ENCODE assay signal across 29 cellular contexts in genomic region chr7:96312502-96312901, GRCh38.
"Had no signal": no experiment of that assay in that cellular context is flagged by ENCODE, and none has a peak within 500 bp of the region (broad histone marks: within the 10 kb centered on the region; RNA-seq: fewer than 3 reads in every experiment).

No MANE protein-coding gene starts in this region.

- H3K9ac ChIP-seq: neural progenitor cell had no signal

- H3K27ac ChIP-seq: ascending aorta, foreskin keratinocyte, neural progenitor cell, thyroid gland, upper lobe of left lung, WERI-Rb-1 had no signal

- H2AFZ ChIP-seq: neural progenitor cell had no signal

- H3K4me3 ChIP-seq: adrenal gland, ascending aorta, esophagus muscularis mucosa, neural progenitor cell, skin epidermis, thyroid gland, upper lobe of left lung had no signal

- H3K9me3 Mint-ChIP-seq: activated CD4-positive, alpha-beta memory T cell treated with anti-CD3 and anti-CD28 coated beads for 36 hours; activated naive CD4-positive, alpha-beta T cell treated with anti-CD3 and anti-CD28 coated beads for 36 hours; activated naive CD8-positive, alpha-beta T cell treated with anti-CD3 and anti-CD28 coated beads for 36 hours; activated T-helper 1 cell treated with anti-CD3 and anti-CD28 coated beads, Interleukin-12 subunit alpha, Interleukin-12 subunit beta, Interleukin-2, Interleukin-4 antibody, amounts not matched to agents 30 ng/mL and 10 ng/mL and 1 ng/mL, durations not matched to agents 14 hours and 24 hours and 36 hours; brain; dendritic cell treated with granulocyte-macrophage colony-stimulating factor and Interleukin-4, amounts not matched to agents 40 ng/mL and 50 ng/mL, for 4 days; memory B cell; natural killer cell had no signal

- H3K9me3 ChIP-seq: adrenal gland, ascending aorta, esophagus muscularis mucosa, thyroid gland, upper lobe of left lung had no signal

- DNase-seq: activated CD4-positive, alpha-beta memory T cell treated with anti-CD3 and anti-CD28 coated beads for 36 hours; activated CD4-positive, alpha-beta T cell treated with anti-CD3 and anti-CD28 coated beads, Interleukin-2, amount 10 ng/mL, durations not matched to agents 24 days and 14 days; activated CD8-positive, alpha-beta memory T cell treated with anti-CD3 and anti-CD28 coated beads, Interleukin-2, amount 50 U/mL, for 4 hours; activated effector memory CD4-positive, alpha-beta T cell treated with anti-CD3 and anti-CD28 coated beads, Interleukin-2, amount 50 U/mL, for 16 hours; activated naive CD4-positive, alpha-beta T cell treated with anti-CD3 and anti-CD28 coated beads for 36 hours; activated naive CD8-positive, alpha-beta T cell treated with anti-CD3 and anti-CD28 coated beads for 36 hours; activated T-cell treated with anti-CD3 and anti-CD28 coated beads, Interleukin-2, amount 50 U/mL, for 1 hour; central memory CD4-positive, alpha-beta T cell; effector CD4-positive, alpha-beta T cell; natural killer cell; stimulated activated CD4-positive, alpha-beta T cell treated with anti-CD3 and anti-CD28 coated beads, Interleukin-12 subunit alpha, Interleukin-12 subunit beta, amount 100 ng/mL, for 4 hours; stimulated activated CD4-positive, alpha-beta T cell treated with anti-CD3 and anti-CD28 coated beads, Interleukin-4, amount 100 ng/mL, for 1 hour; stimulated activated naive CD8-positive, alpha-beta T cell treated with anti-CD3 and anti-CD28 coated beads, Interleukin-15, Interleukin-2, amounts not matched to agents 100 U/mL and 50 U/mL, for 24 hours; T-helper 17 cell; T1000; WERI-Rb-1 had no signal

- H3K27me3 ChIP-seq: adrenal gland, ascending aorta, esophagus muscularis mucosa, foreskin keratinocyte, neural progenitor cell, thyroid gland, upper lobe of left lung had no signal

- H3K27ac Mint-ChIP-seq: activated CD4-positive, alpha-beta memory T cell treated with anti-CD3 and anti-CD28 coated beads for 36 hours; activated CD4-positive, alpha-beta T cell treated with anti-CD3 and anti-CD28 coated beads, Interleukin-2, amount 10 ng/mL, durations not matched to agents 24 days and 14 days; activated naive CD4-positive, alpha-beta T cell treated with anti-CD3 and anti-CD28 coated beads for 36 hours; activated naive CD8-positive, alpha-beta T cell treated with anti-CD3 and anti-CD28 coated beads for 36 hours; activated T-helper 1 cell treated with anti-CD3 and anti-CD28 coated beads, Interleukin-12 subunit alpha, Interleukin-12 subunit beta, Interleukin-2, Interleukin-4 antibody, amounts not matched to agents 30 ng/mL and 10 ng/mL and 1 ng/mL, durations not matched to agents 14 hours and 24 hours and 36 hours; dendritic cell treated with granulocyte-macrophage colony-stimulating factor and Interleukin-4, amounts not matched to agents 40 ng/mL and 50 ng/mL, for 4 days; natural killer cell; neural progenitor cell; T-helper 17 cell had no signal

- ATAC-seq: activated CD4-positive, CD25-positive, alpha-beta regulatory T cell treated with anti-CD3 and anti-CD28 coated beads, Interleukin-2, amount 50 U/mL, for 24 hours; foreskin keratinocyte; natural killer cell; stimulated activated naive CD8-positive, alpha-beta T cell treated with anti-CD3 and anti-CD28 coated beads, Interleukin-15, Interleukin-2, amounts not matched to agents 100 U/mL and 50 U/mL, for 24 hours; T-helper 17 cell had no signal

- H3K36me3 Mint-ChIP-seq: natural killer cell had no signal

- H3K27me3 Mint-ChIP-seq: activated CD4-positive, alpha-beta memory T cell treated with anti-CD3 and anti-CD28 coated beads for 36 hours; activated CD4-positive, alpha-beta T cell treated with anti-CD3 and anti-CD28 coated beads, Interleukin-2, amount 10 ng/mL, durations not matched to agents 24 days and 14 days; activated naive CD8-positive, alpha-beta T cell treated with anti-CD3 and anti-CD28 coated beads for 36 hours; brain; dendritic cell treated with granulocyte-macrophage colony-stimulating factor and Interleukin-4, amounts not matched to agents 40 ng/mL and 50 ng/mL, for 4 days; memory B cell; T-helper 17 cell had no signal

- H3K4me3 Mint-ChIP-seq: activated CD4-positive, alpha-beta memory T cell treated with anti-CD3 and anti-CD28 coated beads for 36 hours; activated CD4-positive, alpha-beta T cell treated with anti-CD3 and anti-CD28 coated beads, Interleukin-2, amount 10 ng/mL, durations not matched to agents 24 days and 14 days; activated naive CD4-positive, alpha-beta T cell treated with anti-CD3 and anti-CD28 coated beads for 36 hours; activated naive CD8-positive, alpha-beta T cell treated with anti-CD3 and anti-CD28 coated beads for 36 hours; activated T-helper 1 cell treated with anti-CD3 and anti-CD28 coated beads, Interleukin-12 subunit alpha, Interleukin-12 subunit beta, Interleukin-2, Interleukin-4 antibody, amounts not matched to agents 30 ng/mL and 10 ng/mL and 1 ng/mL, durations not matched to agents 14 hours and 24 hours and 36 hours; brain; dendritic cell treated with granulocyte-macrophage colony-stimulating factor and Interleukin-4, amounts not matched to agents 40 ng/mL and 50 ng/mL, for 4 days; memory B cell; natural killer cell; neural progenitor cell; T-helper 17 cell had no signal

- H3K36me3 ChIP-seq: adrenal gland, ascending aorta, esophagus muscularis mucosa, neural progenitor cell, thyroid gland, upper lobe of left lung had no signal

- H3K4me2 ChIP-seq: neural progenitor cell had no signal
